ENCODE assay signal across 21 cellular contexts in genomic region chr13:43744630-43745029, GRCh38.
"Had no signal": no experiment of that assay in that cellular context is flagged by ENCODE, and none has a peak within 500 bp of the region (broad histone marks: within the 10 kb centered on the region; RNA-seq: fewer than 3 reads in every experiment).

No MANE protein-coding gene starts in this region.

- H3K27ac Mint-ChIP-seq: effector memory CD8-positive, alpha-beta T cell; nephron progenitor cell; stimulated activated memory B cell treated with anti-CD40 and anti-IgM and Interleukin-4, amounts not matched to agents 10 μg/mL and 1 μg/mL and 100 μg/mL, for 72 hours had no signal

- H3K36me3 Mint-ChIP-seq: stimulated activated memory B cell treated with anti-CD40 and anti-IgM and Interleukin-4, amounts not matched to agents 10 μg/mL and 1 μg/mL and 100 μg/mL, for 72 hours had no signal

- H3K4me1 ChIP-seq: ascending aorta, upper lobe of right lung had no signal

- H3K4me3 Mint-ChIP-seq: effector memory CD8-positive, alpha-beta T cell; nephron progenitor cell; stimulated activated memory B cell treated with anti-CD40 and anti-IgM and Interleukin-4, amounts not matched to agents 10 μg/mL and 1 μg/mL and 100 μg/mL, for 72 hours had no signal

- FAIRE-seq: kidney had no signal

- H3K27ac ChIP-seq: ascending aorta, left ventricle myocardium inferior, sigmoid colon, thoracic aorta, upper lobe of right lung had no signal

- H3K27me3 ChIP-seq: ascending aorta, sigmoid colon, upper lobe of right lung had no signal

- H3K9me3 ChIP-seq: ascending aorta, left ventricle myocardium inferior, sigmoid colon, thoracic aorta, upper lobe of right lung had no signal

- H3K4me3 ChIP-seq: ascending aorta, left ventricle myocardium inferior, sigmoid colon, thoracic aorta, upper lobe of right lung had no signal

- H3K36me3 ChIP-seq: ascending aorta, left ventricle myocardium inferior, sigmoid colon, thoracic aorta, upper lobe of right lung had no signal

- ATAC-seq: activated CD4-positive, CD25-positive, alpha-beta regulatory T cell treated with anti-CD3 and anti-CD28 coated beads, Interleukin-2, amount 50 U/mL, for 24 hours; effector memory CD8-positive, alpha-beta T cell; stimulated activated memory B cell treated with anti-CD40 and anti-IgM and Interleukin-4, amounts not matched to agents 10 μg/mL and 1 μg/mL and 100 μg/mL, for 72 hours; upper lobe of right lung had no signal

- DNase-seq: activated CD4-positive, alpha-beta T cell treated with anti-CD3 and anti-CD28 coated beads, Interleukin-2, amount 50 U/mL, for 1 hour; activated CD8-positive, alpha-beta memory T cell treated with anti-CD3 and anti-CD28 coated beads, Interleukin-2, amount 50 U/mL, for 48 hours; activated effector memory CD4-positive, alpha-beta T cell treated with anti-CD3 and anti-CD28 coated beads, Interleukin-2, amount 50 U/mL, for 16 hours; activated naive CD4-positive, alpha-beta T cell treated with anti-CD3 and anti-CD28 coated beads, Interleukin-2, amount 50 U/mL, for 16 hours; activated T-cell treated with anti-CD3 and anti-CD28 coated beads, Interleukin-2, amount 50 U/mL, for 48 hours; effector memory CD8-positive, alpha-beta T cell; foreskin melanocyte; hypothalamus; kidney; left ventricle myocardium inferior; nephron progenitor cell; nucleus accumbens; sigmoid colon; stimulated activated CD4-positive, alpha-beta T cell treated with anti-CD3 and anti-CD28 coated beads, Interleukin-4, amount 100 ng/mL, for 4 hours; T-helper 1 cell; T1000; upper lobe of right lung had no signal

- H3K4me1 Mint-ChIP-seq: nephron progenitor cell; stimulated activated memory B cell treated with anti-CD40 and anti-IgM and Interleukin-4, amounts not matched to agents 10 μg/mL and 1 μg/mL and 100 μg/mL, for 72 hours had no signal

- H3K9me3 Mint-ChIP-seq: effector memory CD8-positive, alpha-beta T cell; nephron progenitor cell had no signal
